In genomic region chr15:45307230-45307924, GRCh38 we compare ENCODE assay signal across 8 cellular contexts. TPM values are rescaled to one million over a fixed set of nuclear protein-coding genes. Genes with fewer than 3 reads are reported as not detected.
A peak's percentile ranks its signal among the peaks of the same experiment; 100 is the strongest.
DNase-seq lines count a peak whose midpoint lies in the region; ATAC-seq, FAIRE-seq and TF ChIP-seq lines count a peak whose summit lies in the region.

No MANE protein-coding gene starts in this region.

- ATAC-seq in CD4-positive, alpha-beta T cell (ENCODE audit: poor library complexity), result no peak
- ATAC-seq in HG03571 (IDR thresholded peaks at IDR 0.05; ENCODE audit: unreplicated experiment), result no peak

- H3K9me3 Mint-ChIP-seq in CD4-positive, alpha-beta T cell, result no peaks in the 10 kb centered on the region
- peaks cover 4% of the 10 kb centered on the region for H3K9me3 Mint-ChIP-seq in nephron

- POLR2A ChIA-PET in CD4-positive, alpha-beta T cell (lab: Charles Lee), result no interaction called here
- POLR2A ChIA-PET in RWPE1 (lab: Yijun Ruan, JAX; ENCODE audit: low non-redundant PET), result no interaction called here

- CTCF ChIA-PET in CD4-positive, alpha-beta T cell (lab: Charles Lee), result no interaction called here
- CTCF ChIA-PET in RWPE1 (lab: Yijun Ruan, JAX), result interaction anchor here (0.8 kb wide), 1 partner anchor 181 kb away, joined by 4 read pairs; no protein-coding TSS in a partner anchor

- peak; percentile 44 for TF ChIP-seq CTCF in CD4-positive, alpha-beta T cell (IDR thresholded peaks at IDR 0.05)
- TF ChIP-seq CTCF in RWPE1 (conservative IDR thresholded peaks at IDR 0.05; ENCODE audit: low read depth) (peak; percentile 83), epithelial cell of proximal tubule (conservative IDR thresholded peaks at IDR 0.05; ENCODE audit: low read depth, low read length) (peak; percentile 64), nephron (IDR thresholded peaks at IDR 0.05; ENCODE audit: unreplicated experiment in 3 of 3) (peak; percentile 57 to 63 (median 60))

- FAIRE-seq in H54 (lab: Jason Lieb, UNC), result peak; percentile 57

- no peaks in the 10 kb centered on the region for H3K9me3 ChIP-seq in CD4-positive, alpha-beta T cell (ENCODE audit: control insufficient read depth, low read length)

- DNase-seq in CD4-positive, alpha-beta T cell, result no peak
- peak; percentile 18 for DNase-seq in H54 (ENCODE audit: insufficient read length, low spot score)
- DNase-seq in RWPE1 (ENCODE audit: low spot score), result peak; percentile 61
- peak; percentile 31 for DNase-seq in epithelial cell of proximal tubule (ENCODE audit: low read depth)
- no peak for DNase-seq in NCI-H774 (lab: John Stamatoyannopoulos, UW)
- no peak for DNase-seq in stimulated activated CD4-positive, alpha-beta T cell treated with anti-CD3 and anti-CD28 coated beads, Interleukin-4, amount 100 ng/mL, for 4 hours

- no peak overlapping the region for H3K27ac Mint-ChIP-seq in CD4-positive, alpha-beta T cell
- H3K27ac Mint-ChIP-seq in nephron, result peak overlapping the region in 2 of 3 experiments; percentile 12 to 36

- peak overlapping the region; percentile 17 for H3K4me3 ChIP-seq in epithelial cell of proximal tubule (ENCODE audit: low read depth, low read length)

- peaks cover 47% of the 10 kb centered on the region for H3K27me3 Mint-ChIP-seq in CD4-positive, alpha-beta T cell
- no peaks in the 10 kb centered on the region for H3K27me3 Mint-ChIP-seq in nephron (ENCODE audit: low read depth)

- H3K27me3 ChIP-seq in CD4-positive, alpha-beta T cell (ENCODE audit: control insufficient read depth, insufficient read depth, low read length), result peaks cover 13% of the 10 kb centered on the region

- intact Hi-C loops in CD4-positive, alpha-beta T cell (cut with DNase I, micrococcal nuclease), result loop anchor here in 1 of 2 experiments (2.0 to 5.0 kb wide), 2 partner anchors 91 to 150 kb away; no protein-coding TSS in a partner anchor

- H3K4me1 Mint-ChIP-seq in CD4-positive, alpha-beta T cell (ENCODE audit: low read depth), result peaks cover 6% of the 10 kb centered on the region
- H3K4me1 Mint-ChIP-seq in nephron, result peaks cover 5% of the 10 kb centered on the region

- no peaks in the 10 kb centered on the region for H3K36me3 Mint-ChIP-seq in CD4-positive, alpha-beta T cell (ENCODE audit: low read depth)
- no peaks in the 10 kb centered on the region for H3K36me3 Mint-ChIP-seq in nephron (ENCODE audit: low read depth)

- no peak overlapping the region for H3K27ac ChIP-seq in CD4-positive, alpha-beta T cell (ENCODE audit: low read depth, low read length)
- H3K27ac ChIP-seq in RWPE1, result no peak overlapping the region

- H3K4me3 Mint-ChIP-seq in CD4-positive, alpha-beta T cell, result peak overlapping the region; percentile 77
- no peak overlapping the region for H3K4me3 Mint-ChIP-seq in nephron

- TF ChIP-seq POLR2A in H54 (IDR thresholded peaks at IDR 0.05; ENCODE audit: low read depth, low read length), result no peak

RNA-seq across cellular contexts. Expression of gene SLC28A2, which starts 55.3 kb away (rescaled TPM):
- total RNA-seq in CD4-positive, alpha-beta T cell, result not detected
- not detected in 2 replicates for total RNA-seq in epithelial cell of proximal tubule

Comparison
In these comparisons a context has a peak if more than half of its experiments do, and no peak if none do; other contexts are left out.
1. DNase-seq: peak in H54 (single experiment), RWPE1 (single experiment) and epithelial cell of proximal tubule (single experiment); none in CD4-positive, alpha-beta T cell (0 of 10), NCI-H774 (single experiment) and stimulated activated CD4-positive, alpha-beta T cell treated with anti-CD3 and anti-CD28 coated beads, Interleukin-4, amount 100 ng/mL, for 4 hours (0 of 2).
2. Peak in every context shown above with its lines, with median percentiles within 50 percentile points of each other: CTCF ChIP-seq.